ENCODE assay signal across 8 cellular contexts in the genomic region with DNA sequence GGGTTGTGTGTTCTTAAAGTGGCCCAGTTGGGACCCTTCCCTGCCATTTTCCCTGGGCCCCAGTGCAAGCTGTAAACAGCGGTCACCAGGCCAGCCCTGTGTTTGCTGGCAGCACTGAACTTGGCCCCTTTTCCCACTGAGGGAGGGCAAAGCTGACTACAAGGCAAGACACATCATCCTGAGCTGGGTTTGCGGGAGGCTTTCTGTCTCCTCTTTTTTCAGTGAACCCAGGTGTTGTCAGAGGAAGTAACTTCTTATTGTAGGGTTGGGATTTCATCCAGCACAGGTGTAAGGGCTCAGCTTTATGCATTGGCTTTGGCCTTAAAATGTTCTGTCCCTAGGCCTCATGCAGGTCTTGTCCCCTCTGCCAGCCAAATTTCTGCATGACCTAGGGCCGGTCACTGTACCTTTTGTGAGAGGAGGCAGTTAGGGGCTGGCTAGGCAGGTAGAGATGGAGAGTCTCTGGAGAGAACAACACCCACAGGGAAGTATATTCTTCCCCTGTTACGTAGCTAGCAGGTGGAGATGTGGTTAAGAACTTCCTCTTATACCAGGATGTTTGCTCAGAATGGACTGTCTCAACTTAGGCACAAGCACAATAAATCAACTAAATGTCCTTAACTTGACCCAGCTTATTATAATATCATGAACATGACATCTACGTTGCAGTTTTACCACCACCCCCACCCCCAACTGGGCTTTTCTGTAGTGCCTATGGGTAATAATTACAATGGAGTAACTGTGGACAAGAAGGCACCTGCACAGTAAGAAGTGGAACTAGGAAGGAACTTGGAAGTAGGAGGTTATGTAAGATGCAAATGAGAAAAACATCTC.
A peak's percentile ranks its signal among the peaks of the same experiment; 100 is the strongest.
DNase-seq lines count a peak whose midpoint lies in the region; ATAC-seq and TF ChIP-seq lines count a peak whose summit lies in the region.

No MANE protein-coding gene starts in this region.

- TF ChIP-seq CTCF in left ventricle myocardium inferior (IDR thresholded peaks at IDR 0.05; ENCODE audit: borderline replicate concordance) (no peak), transverse colon (IDR thresholded peaks at IDR 0.05) (no peak), adrenal gland (IDR thresholded peaks at IDR 0.05) (no peak)

- TF ChIP-seq POLR2A in transverse colon (IDR thresholded peaks at IDR 0.05) (peak; percentile 32), adrenal gland (IDR thresholded peaks at IDR 0.05) (no peak)

- H3K27me3 ChIP-seq in left ventricle myocardium inferior (ENCODE audit: low read depth) = no peaks in the 10 kb centered on the region
- no peaks in the 10 kb centered on the region for H3K27me3 ChIP-seq in transverse colon
- H3K27me3 ChIP-seq in adrenal gland = no peaks in the 10 kb centered on the region

- H3K27ac ChIP-seq in left ventricle myocardium inferior (replicated peaks) (no peak overlapping the region), transverse colon (peak overlapping the region; percentile 53 to 76 (median 68)), adrenal gland (no peak overlapping the region)

- TF ChIP-seq EP300 in transverse colon (IDR thresholded peaks at IDR 0.05; ENCODE audit: low read depth) = no peak

- H3K36me3 ChIP-seq in left ventricle myocardium inferior (no peaks in the 10 kb centered on the region), transverse colon (no peaks in the 10 kb centered on the region), adrenal gland (replicated peaks in 1 of 2) (no peaks in the 10 kb centered on the region)

- intact Hi-C loops in Right ventricle myocardium inferior (cut with DNase I) = no loop called here
- intact Hi-C loops in left ventricle myocardium inferior (cut with micrococcal nuclease) = no loop called here
- intact Hi-C loops in transverse colon (cut with DNase I; ENCODE audit: low total_unique reads) = no loop called here
- intact Hi-C loops in adrenal gland (cut with DNase I) = no loop called here

- WGBS in transverse colon (ENCODE audit: low coverage in 1 of 2), 2 donors = 25 to 40% methylated on average over 2 to 5 of the region's 5 CpGs
- 50 to 69% (median 64%) methylated on average over 5 of the region's 5 CpGs for WGBS in adrenal gland, 4 donors

- H3K4me3 ChIP-seq in left ventricle myocardium inferior = no peak overlapping the region
- no peak overlapping the region for H3K4me3 ChIP-seq in transverse colon
- H3K4me3 ChIP-seq in adrenal gland = no peak overlapping the region

- ATAC-seq in Right ventricle myocardium inferior (peak; percentile 42), HG03066 (IDR thresholded peaks at IDR 0.05; ENCODE audit: low read depth, unreplicated experiment) (peak; percentile 87)

- H3K4me1 ChIP-seq in left ventricle myocardium inferior = no peaks in the 10 kb centered on the region
- peaks cover 3 to 21% (median 10%) of the 10 kb centered on the region in 4 donors for H3K4me1 ChIP-seq in transverse colon
- H3K4me1 ChIP-seq in adrenal gland (replicated peaks in 1 of 2) = no peaks in the 10 kb centered on the region

- in situ Hi-C loops in transverse colon (cut with MboI; ENCODE audit: low pct_ligation_motif_present in 1 of 4, low pct_unique_long_range_greater_than_20kb in 1 of 4, low sequenced_read_pairs in 3 of 4) = no loop called here

- peaks cover 4% of the 10 kb centered on the region for H3K9me3 ChIP-seq in left ventricle myocardium inferior (replicated peaks)
- H3K9me3 ChIP-seq in transverse colon = no peaks in the 10 kb centered on the region
- no peaks in the 10 kb centered on the region for H3K9me3 ChIP-seq in adrenal gland (replicated peaks in 1 of 3)

- DNase-seq in Right ventricle myocardium inferior (ENCODE audit: missing footprints) (no peak), left ventricle myocardium inferior (no peak), SKM-1 (lab: John Stamatoyannopoulos, UW; ENCODE audit: unreplicated experiment) (peak; percentile 88), transverse colon (peak; percentile 48), NCI-H524 (lab: John Stamatoyannopoulos, UW) (no peak), adrenal gland (no peak), GM03348 (ENCODE audit: low spot score) (no peak)

Comparison
In these comparisons a context has a peak if more than half of its experiments do, and no peak if none do; other contexts are left out.
1. DNase-seq: peak in SKM-1 (single experiment) and transverse colon (single experiment); none in Right ventricle myocardium inferior (single experiment), left ventricle myocardium inferior (single experiment), NCI-H524 (0 of 2), adrenal gland (0 of 7) and GM03348 (single experiment).
2. H3K27ac ChIP-seq: peak in transverse colon (4 of 4); none in left ventricle myocardium inferior (single experiment) and adrenal gland (0 of 5).